Comparison of ENCODE assay signal across 12 cellular contexts in genomic region chr2:135773917-135774316, GRCh38. TPM values are rescaled to one million over a fixed set of nuclear protein-coding genes. Genes with fewer than 3 reads are reported as not detected.
DNase-seq lines count a peak whose midpoint lies in the region; ATAC-seq lines count a peak whose summit lies in the region.
"Had no signal": no experiment of that assay in that cellular context is flagged by ENCODE, and none has a peak within 500 bp of the region (broad histone marks: within the 10 kb centered on the region; RNA-seq: fewer than 3 reads in every experiment).

No MANE protein-coding gene starts in this region.

- in situ Hi-C loops in G401 (cut with HindIII; ENCODE audit: low sequenced_read_pairs): no loop called here

- H3K27me3 Mint-ChIP-seq in activated T-helper 17 cell treated with anti-CD3 and anti-CD28 coated beads, Interleukin-2, amount 50 U/mL, for 72 hours: no peaks in the 10 kb centered on the region
- H3K27me3 Mint-ChIP-seq in activated T-helper 2 cell treated with anti-CD3 and anti-CD28 coated beads, Interferon-gamma antibody, Interleukin-2, Interleukin-4, amounts not matched to agents 10 μg/mL and 5 μg/mL and 100 μg/mL, durations not matched to agents 14 hours and 24 hours and 36 hours (ENCODE audit: low read depth): no peaks in the 10 kb centered on the region
- H3K27me3 Mint-ChIP-seq: stimulated activated naive CD8-positive, alpha-beta T cell treated with anti-CD3 and anti-CD28 coated beads, Interleukin-15, Interleukin-2, amounts not matched to agents 100 ng/mL and 50 ng/mL, for 24 hours; T-cell had no signal

- H3K4me3 Mint-ChIP-seq in activated T-helper 17 cell treated with anti-CD3 and anti-CD28 coated beads, Interleukin-2, amount 50 U/mL, for 72 hours: no peak overlapping the region
- no peak overlapping the region for H3K4me3 Mint-ChIP-seq in activated T-helper 2 cell treated with anti-CD3 and anti-CD28 coated beads, Interferon-gamma antibody, Interleukin-2, Interleukin-4, amounts not matched to agents 10 μg/mL and 5 μg/mL and 100 μg/mL, durations not matched to agents 14 hours and 24 hours and 36 hours (ENCODE audit: low read depth)
- H3K4me3 Mint-ChIP-seq: nephron progenitor cell; stimulated activated naive CD8-positive, alpha-beta T cell treated with anti-CD3 and anti-CD28 coated beads, Interleukin-15, Interleukin-2, amounts not matched to agents 100 ng/mL and 50 ng/mL, for 24 hours; T-cell had no signal

- intact Hi-C loops in activated T-helper 2 cell treated with anti-CD3 and anti-CD28 coated beads, Interferon-gamma antibody, Interleukin-2, Interleukin-4, amounts not matched to agents 10 μg/mL and 5 μg/mL and 100 μg/mL, durations not matched to agents 14 hours and 24 hours and 36 hours (cut with micrococcal nuclease): no loop called here

- DNase-seq in EH (ENCODE audit: low read depth): peak; percentile 39
- DNase-seq in Kasumi-1 (lab: John Stamatoyannopoulos, UW): peak; percentile 71 to 74
- peak; percentile 12 for DNase-seq in foreskin melanocyte
- no peak for DNase-seq in activated T-helper 2 cell treated with anti-CD3 and anti-CD28 coated beads, Interferon-gamma antibody, Interleukin-2, Interleukin-4, amounts not matched to agents 10 μg/mL and 5 μg/mL and 100 μg/mL, durations not matched to agents 14 hours and 24 hours and 36 hours (ENCODE audit: low spot score)
- no peak for DNase-seq in G401 (ENCODE audit: low spot score)
- DNase-seq: erythroblast, GDM1, nephron progenitor cell, T-cell had no signal

- ATAC-seq in activated T-helper 17 cell treated with anti-CD3 and anti-CD28 coated beads, Interleukin-2, amount 50 U/mL, for 72 hours (replicated peaks): peak; percentile 60
- no peak for ATAC-seq in activated CD4-positive, CD25-positive, alpha-beta regulatory T cell treated with anti-CD3 and anti-CD28 coated beads, Interleukin-2, amount 50 U/mL, for 24 hours
- ATAC-seq: T-cell had no signal

- H3K36me3 Mint-ChIP-seq in activated T-helper 17 cell treated with anti-CD3 and anti-CD28 coated beads, Interleukin-2, amount 50 U/mL, for 72 hours (ENCODE audit: low read depth): peaks cover 100% of the 10 kb centered on the region
- H3K36me3 Mint-ChIP-seq in activated T-helper 2 cell treated with anti-CD3 and anti-CD28 coated beads, Interferon-gamma antibody, Interleukin-2, Interleukin-4, amounts not matched to agents 10 μg/mL and 5 μg/mL and 100 μg/mL, durations not matched to agents 14 hours and 24 hours and 36 hours (ENCODE audit: low read depth): peaks cover 90% of the 10 kb centered on the region

- H3K27ac Mint-ChIP-seq in activated T-helper 17 cell treated with anti-CD3 and anti-CD28 coated beads, Interleukin-2, amount 50 U/mL, for 72 hours: peak overlapping the region; percentile 67
- no peak overlapping the region for H3K27ac Mint-ChIP-seq in activated T-helper 2 cell treated with anti-CD3 and anti-CD28 coated beads, Interferon-gamma antibody, Interleukin-2, Interleukin-4, amounts not matched to agents 10 μg/mL and 5 μg/mL and 100 μg/mL, durations not matched to agents 14 hours and 24 hours and 36 hours
- H3K27ac Mint-ChIP-seq: nephron progenitor cell had no signal

- no peaks in the 10 kb centered on the region for H3K9me3 Mint-ChIP-seq in activated T-helper 17 cell treated with anti-CD3 and anti-CD28 coated beads, Interleukin-2, amount 50 U/mL, for 72 hours
- H3K9me3 Mint-ChIP-seq in activated T-helper 2 cell treated with anti-CD3 and anti-CD28 coated beads, Interferon-gamma antibody, Interleukin-2, Interleukin-4, amounts not matched to agents 10 μg/mL and 5 μg/mL and 100 μg/mL, durations not matched to agents 14 hours and 24 hours and 36 hours: no peaks in the 10 kb centered on the region
- H3K9me3 Mint-ChIP-seq: nephron progenitor cell; stimulated activated naive CD8-positive, alpha-beta T cell treated with anti-CD3 and anti-CD28 coated beads, Interleukin-15, Interleukin-2, amounts not matched to agents 100 ng/mL and 50 ng/mL, for 24 hours; T-cell had no signal

- H3K4me1 Mint-ChIP-seq in activated T-helper 17 cell treated with anti-CD3 and anti-CD28 coated beads, Interleukin-2, amount 50 U/mL, for 72 hours: no peaks in the 10 kb centered on the region
- H3K4me1 Mint-ChIP-seq in activated T-helper 2 cell treated with anti-CD3 and anti-CD28 coated beads, Interferon-gamma antibody, Interleukin-2, Interleukin-4, amounts not matched to agents 10 μg/mL and 5 μg/mL and 100 μg/mL, durations not matched to agents 14 hours and 24 hours and 36 hours (ENCODE audit: low read depth): peaks cover 7% of the 10 kb centered on the region
- H3K4me1 Mint-ChIP-seq: nephron progenitor cell, T-cell had no signal

RNA-seq across cellular contexts. Expression of gene UBXN4, which starts 32.3 kb away (rescaled TPM):
- total RNA-seq in activated T-helper 17 cell treated with anti-CD3 and anti-CD28 coated beads, Interleukin-2, amount 50 U/mL, for 72 hours: 100 to 1,000 TPM; 122 to 156 TPM
- total RNA-seq in activated T-helper 2 cell treated with anti-CD3 and anti-CD28 coated beads, Interferon-gamma antibody, Interleukin-2, Interleukin-4, amounts not matched to agents 10 μg/mL and 5 μg/mL and 100 μg/mL, durations not matched to agents 14 hours and 24 hours and 36 hours: 118 and 138 TPM in 2 replicates
- 58.6 and 73.5 TPM in 2 replicates for total RNA-seq in G401 (2014; rRNA removed; shearing (Covaris generic))

Comparison
In these comparisons a context has a peak if more than half of its experiments do, and no peak if none do; other contexts are left out.
1. DNase-seq: peak in EH (single experiment), Kasumi-1 (2 of 2) and foreskin melanocyte (single experiment); none in activated T-helper 2 cell treated with anti-CD3 and anti-CD28 coated beads, Interferon-gamma antibody, Interleukin-2, Interleukin-4, amounts not matched to agents 10 μg/mL and 5 μg/mL and 100 μg/mL, durations not matched to agents 14 hours and 24 hours and 36 hours (single experiment) and G401 (single experiment).